ENCODE assay signal across 1 cellular context in genomic region chr14:68911594-68912227, GRCh38.
TF ChIP-seq lines count a peak whose summit lies in the region.

No MANE protein-coding gene starts in this region.

TF ChIP-seq in GM12878, 131 proteins besides CTCF, POLR2A, EP300 and RAD21 (continued from another document):
- TF ChIP-seq ZNF592 (IDR thresholded peaks at IDR 0.05), result no peak
- no peak for TF ChIP-seq SRF (IDR thresholded peaks at IDR 0.05; ENCODE audit: low read depth in 2 of 2, low read length in 2 of 2)
- TF ChIP-seq YY1 (IDR thresholded peaks at IDR 0.05; ENCODE audit: low read depth, low read length), result peak; percentile 92
- no peak for TF ChIP-seq TCF7 (IDR thresholded peaks at IDR 0.05; ENCODE audit: borderline replicate concordance)
- 0 out of 2 replicates have a peak, but pooled peaks have one; percentile 26 for TF ChIP-seq IRF4 (IDR thresholded peaks at IDR 0.05; ENCODE audit: low read depth, low read length)
- no peak for TF ChIP-seq RB1 (IDR thresholded peaks at IDR 0.05; ENCODE audit: borderline replicate concordance)
- no peak for TF ChIP-seq NR2C1 (IDR thresholded peaks at IDR 0.05)
- no peak for TF ChIP-seq ATF2 (IDR thresholded peaks at IDR 0.05; ENCODE audit: low read length)
- peak; percentile 81 for TF ChIP-seq SMC3 (IDR thresholded peaks at IDR 0.05; ENCODE audit: borderline replicate concordance, low read length)
- TF ChIP-seq BCL3 (IDR thresholded peaks at IDR 0.05; ENCODE audit: borderline replicate concordance, insufficient read depth, low read depth, low read length, poor library complexity, severe bottlenecking), result no peak
- peak; percentile 49; the same call in 1 of the 2 replicates for TF ChIP-seq SMARCA5 (IDR thresholded peaks at IDR 0.05)
- TF ChIP-seq ZSCAN29 (IDR thresholded peaks at IDR 0.05), result no peak
- TF ChIP-seq TCF3 (IDR thresholded peaks at IDR 0.05; ENCODE audit: borderline replicate concordance, insufficient read depth, low read depth, low read length), result no peak
- TF ChIP-seq GATAD2B (conservative IDR thresholded peaks at IDR 0.05; ENCODE audit: low read depth), result no peak
- no peak for TF ChIP-seq KDM1A (IDR thresholded peaks at IDR 0.05; ENCODE audit: borderline replicate concordance)
- TF ChIP-seq ZBTB33 (IDR thresholded peaks at IDR 0.05), result no peak
- no peak for TF ChIP-seq SIX5 (IDR thresholded peaks at IDR 0.05; ENCODE audit: low read depth, low read length, severe bottlenecking)
- no peak for TF ChIP-seq ETV6 (conservative IDR thresholded peaks at IDR 0.05 in 1 of 2, IDR thresholded peaks at IDR 0.05 in 1 of 2; ENCODE audit: borderline replicate concordance in 1 of 2, low read depth in 1 of 2)
- TF ChIP-seq MTA3 (IDR thresholded peaks at IDR 0.05; ENCODE audit: borderline replicate concordance, low read length), result no peak
- 0 out of 2 replicates have a peak, but pooled peaks have one; percentile 9 for TF ChIP-seq SPI1 (IDR thresholded peaks at IDR 0.05; ENCODE audit: borderline replicate concordance, insufficient read depth, low read depth, low read length)
- TF ChIP-seq BCLAF1 (IDR thresholded peaks at IDR 0.05), result no peak
- TF ChIP-seq FOXM1 (IDR thresholded peaks at IDR 0.05; ENCODE audit: low read depth, low read length), result no peak
